ENCODE assay signal across 29 cellular contexts in genomic region chr2:116733699-116734098, GRCh38.
DNase-seq lines count a peak whose midpoint lies in the region.
"Had no signal": no experiment of that assay in that cellular context is flagged by ENCODE, and none has a peak within 500 bp of the region (broad histone marks: within the 10 kb centered on the region; RNA-seq: fewer than 3 reads in every experiment).

No MANE protein-coding gene starts in this region.

- DNase-seq in DMS153 (lab: John Stamatoyannopoulos, UW) (peak; percentile 84), LoVo (ENCODE audit: low spot score) (peak; percentile 7), NCI-H69 (lab: John Stamatoyannopoulos, UW) (peak; percentile 40), astrocyte of the hippocampus (ENCODE audit: low read depth, low spot score) (peak; percentile 40), NCI-H128 (lab: John Stamatoyannopoulos, UW; ENCODE audit: unreplicated experiment) (no peak), islet precursor cell (no peak)
- no peak for DNase-seq in activated T-cell treated with anti-CD3 and anti-CD28 coated beads, Interleukin-2, amount 50 U/mL, for 24 hours
- DNase-seq: ACHN; activated B cell treated with CpG ODN at 0.5 μM for 24 hours; activated gamma-delta T cell treated with Interleukin-2 at 50 U/mL for 16 hours; activated naive CD8-positive, alpha-beta T cell treated with anti-CD3 and anti-CD28 coated beads, Interleukin-2, amount 10 ng/mL, durations not matched to agents 7 days and 5 days; activated T-cell treated with anti-CD3 and anti-CD28 coated beads, Interleukin-2, amount 50 U/mL, for 4 hours; caudate nucleus; CD4-positive, alpha-beta memory T cell; cortex of kidney; effector memory CD4-positive, alpha-beta T cell; glutamatergic neuron; HCEC 1CT; KBM-7; MV-4-11; NCI-H187; NCI-H226; spleen; stimulated activated naive CD8-positive, alpha-beta T cell treated with anti-CD3 and anti-CD28 coated beads, Interleukin-15, amount 100 ng/mL, for 72 hours; thyroid gland had no signal

- peaks cover 8% of the 10 kb centered on the region for H3K9me3 Mint-ChIP-seq in activated T-cell treated with anti-CD3 and anti-CD28 coated beads, Interleukin-2, amount 50 U/mL, for 24 hours
- H3K9me3 Mint-ChIP-seq: activated T-cell treated with anti-CD3 and anti-CD28 coated beads, Interleukin-2, amount 50 U/mL, for 4 hours; neural progenitor cell; stimulated activated naive CD8-positive, alpha-beta T cell treated with anti-CD3 and anti-CD28 coated beads, Interleukin-15, amount 100 ng/mL, for 72 hours had no signal

- H3K4me3 Mint-ChIP-seq in activated T-cell treated with anti-CD3 and anti-CD28 coated beads, Interleukin-2, amount 50 U/mL, for 24 hours, result no peak overlapping the region
- H3K4me3 Mint-ChIP-seq: activated B cell treated with CpG ODN at 0.5 μM for 24 hours; activated naive CD8-positive, alpha-beta T cell treated with anti-CD3 and anti-CD28 coated beads, Interleukin-2, amount 10 ng/mL, durations not matched to agents 7 days and 5 days; activated T-cell treated with anti-CD3 and anti-CD28 coated beads, Interleukin-2, amount 50 U/mL, for 4 hours; B cell; memory B cell; neural progenitor cell; stimulated activated naive CD8-positive, alpha-beta T cell treated with anti-CD3 and anti-CD28 coated beads, Interleukin-15, amount 100 ng/mL, for 72 hours; T-helper 1 cell treated with Interleukin-12 subunit alpha and Interleukin-12 subunit beta and Interleukin-4 antibody, amounts not matched to agents 30 μg/mL and 1 μg/mL, for 36 hours had no signal

- H3K36me3 Mint-ChIP-seq in activated T-cell treated with anti-CD3 and anti-CD28 coated beads, Interleukin-2, amount 50 U/mL, for 24 hours (ENCODE audit: low read depth), result no peaks in the 10 kb centered on the region
- H3K36me3 Mint-ChIP-seq: activated naive CD8-positive, alpha-beta T cell treated with anti-CD3 and anti-CD28 coated beads, Interleukin-2, amount 10 ng/mL, durations not matched to agents 7 days and 5 days; CD4-positive, alpha-beta memory T cell; memory B cell; neural progenitor cell had no signal

- no peak overlapping the region for H3K27ac Mint-ChIP-seq in activated T-cell treated with anti-CD3 and anti-CD28 coated beads, Interleukin-2, amount 50 U/mL, for 24 hours
- H3K27ac Mint-ChIP-seq: activated B cell treated with CpG ODN at 0.5 μM for 24 hours; activated naive CD8-positive, alpha-beta T cell treated with anti-CD3 and anti-CD28 coated beads, Interleukin-2, amount 10 ng/mL, durations not matched to agents 7 days and 5 days; B cell; CD4-positive, alpha-beta memory T cell; memory B cell; neural progenitor cell; stimulated activated naive CD8-positive, alpha-beta T cell treated with anti-CD3 and anti-CD28 coated beads, Interleukin-15, amount 100 ng/mL, for 72 hours; T-helper 1 cell treated with Interleukin-12 subunit alpha and Interleukin-12 subunit beta and Interleukin-4 antibody, amounts not matched to agents 30 μg/mL and 1 μg/mL, for 36 hours had no signal

- no peaks in the 10 kb centered on the region for H3K27me3 Mint-ChIP-seq in activated T-cell treated with anti-CD3 and anti-CD28 coated beads, Interleukin-2, amount 50 U/mL, for 24 hours
- H3K27me3 Mint-ChIP-seq: activated B cell treated with CpG ODN at 0.5 μM for 24 hours; activated naive CD8-positive, alpha-beta T cell treated with anti-CD3 and anti-CD28 coated beads, Interleukin-2, amount 10 ng/mL, durations not matched to agents 7 days and 5 days; B cell; CD4-positive, alpha-beta memory T cell; memory B cell; stimulated activated naive CD8-positive, alpha-beta T cell treated with anti-CD3 and anti-CD28 coated beads, Interleukin-15, amount 100 ng/mL, for 72 hours had no signal

- H3K4me1 Mint-ChIP-seq in activated T-cell treated with anti-CD3 and anti-CD28 coated beads, Interleukin-2, amount 50 U/mL, for 24 hours (ENCODE audit: low read depth), result no peaks in the 10 kb centered on the region
- H3K4me1 Mint-ChIP-seq: activated B cell treated with CpG ODN at 0.5 μM for 24 hours; activated naive CD8-positive, alpha-beta T cell treated with anti-CD3 and anti-CD28 coated beads, Interleukin-2, amount 10 ng/mL, durations not matched to agents 7 days and 5 days; B cell; CD4-positive, alpha-beta memory T cell; memory B cell; neural progenitor cell; stimulated activated naive CD8-positive, alpha-beta T cell treated with anti-CD3 and anti-CD28 coated beads, Interleukin-15, amount 100 ng/mL, for 72 hours had no signal

Comparison
In these comparisons a context has a peak if more than half of its experiments do, and no peak if none do; other contexts are left out.
1. DNase-seq: peak in DMS153 (single experiment), LoVo (single experiment), NCI-H69 (single experiment) and astrocyte of the hippocampus (single experiment); none in NCI-H128 (single experiment), activated T-cell treated with anti-CD3 and anti-CD28 coated beads, Interleukin-2, amount 50 U/mL, for 24 hours (single experiment) and islet precursor cell (single experiment).